In the genomic region with DNA sequence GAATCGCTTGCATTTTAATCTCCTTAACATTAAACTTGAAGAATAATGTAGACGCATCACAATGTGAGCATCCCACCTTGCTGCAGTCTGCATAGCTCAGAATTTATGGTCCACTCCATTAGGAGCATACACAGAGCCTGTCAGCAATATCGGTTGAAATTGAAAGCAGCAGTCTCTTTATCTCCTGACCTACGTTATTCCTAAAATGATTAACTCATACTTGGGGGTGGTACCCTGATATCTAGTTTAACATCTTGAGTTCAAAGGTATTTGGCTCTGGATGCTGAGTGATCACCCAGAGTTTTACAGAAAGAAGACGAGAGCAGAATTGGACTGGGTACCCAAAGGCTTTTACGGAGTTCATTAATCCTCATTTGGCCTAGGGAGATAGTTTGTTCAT, we compare ENCODE assay signal across 19 cellular contexts.
DNase-seq lines count a peak whose midpoint lies in the region; ATAC-seq and TF ChIP-seq lines count a peak whose summit lies in the region.
"Had no signal": no experiment of that assay in that cellular context is flagged by ENCODE, and none has a peak within 500 bp of the region (broad histone marks: within the 10 kb centered on the region; RNA-seq: fewer than 3 reads in every experiment).

No MANE protein-coding gene starts in this region.

- H3K9me2 ChIP-seq in GM23338 (ENCODE audit: insufficient read depth), result no peaks in the 10 kb centered on the region

- WGBS in right lobe of liver (ENCODE audit: insufficient coverage, low coverage, low lambda C conversion rate, missing lambda C conversion rate), result 18% methylated on average over 6 of the region's 6 CpGs

- H3K4me3 ChIP-seq in GM23338 (no peak overlapping the region), OCI-LY3 (ENCODE audit: low read length) (no peak overlapping the region), right lobe of liver (peak overlapping the region in 1 of 3 donors; percentile 6)
- no peak overlapping the region for H3K4me3 ChIP-seq in CD4-positive, alpha-beta memory T cell (ENCODE audit: low read length in 2 of 2)
- H3K4me3 ChIP-seq: GM12878, HAP-1 had no signal

- H2AFZ ChIP-seq in GM23338 (no peak overlapping the region), OCI-LY3 (ENCODE audit: low read depth, low read length) (no peak overlapping the region)

- intact Hi-C loops in right lobe of liver (cut with DNase I), result no loop called here
- intact Hi-C loops in CD4-positive, alpha-beta memory T cell (cut with micrococcal nuclease), result no loop called here

- peaks cover 13% of the 10 kb centered on the region for H3K4me1 Mint-ChIP-seq in GM23338
- peaks cover 0 to 2% (median 0%) of the 10 kb centered on the region in 4 donors for H3K4me1 Mint-ChIP-seq in CD4-positive, alpha-beta memory T cell
- H3K4me1 Mint-ChIP-seq: CD4-positive, CD25-positive, alpha-beta regulatory T cell; CD8-positive, alpha-beta memory T cell had no signal

- no peaks in the 10 kb centered on the region for H3K9me3 Mint-ChIP-seq in GM23338
- peaks cover 0 to 3% (median 0%) of the 10 kb centered on the region in 8 donors for H3K9me3 Mint-ChIP-seq in CD4-positive, alpha-beta memory T cell
- H3K9me3 Mint-ChIP-seq: CD8-positive, alpha-beta memory T cell had no signal

- no peaks in the 10 kb centered on the region for H3K36me3 Mint-ChIP-seq in GM23338 (ENCODE audit: low read depth)
- no peaks in the 10 kb centered on the region for H3K36me3 Mint-ChIP-seq in CD4-positive, alpha-beta memory T cell
- H3K36me3 Mint-ChIP-seq: CD4-positive, CD25-positive, alpha-beta regulatory T cell; CD8-positive, alpha-beta memory T cell had no signal

- H4K20me1 ChIP-seq in GM23338 (replicated peaks; ENCODE audit: insufficient read depth), result no peaks in the 10 kb centered on the region
- no peaks in the 10 kb centered on the region for H4K20me1 ChIP-seq in OCI-LY3 (ENCODE audit: insufficient read depth, low read length)

- CTCF ChIA-PET in CD4-positive, alpha-beta memory T cell (lab: Charles Lee; ENCODE audit: partially characterized antibody), result no interaction called here

- peak; percentile 65 for TF ChIP-seq POLR2A in right lobe of liver (IDR thresholded peaks at IDR 0.05)

- 0 out of 2 replicates have a peak overlapping the region, but pooled peaks have one; percentile 25 for H3K4me2 ChIP-seq in GM23338
- peak overlapping the region; percentile 27 for H3K4me2 ChIP-seq in OCI-LY3 (ENCODE audit: low read length)

- no peak overlapping the region for H3K9ac ChIP-seq in OCI-LY3 (ENCODE audit: low read length)

- no peak overlapping the region for H3K27ac Mint-ChIP-seq in GM23338
- H3K27ac Mint-ChIP-seq in CD4-positive, alpha-beta memory T cell, result no peak overlapping the region
- H3K27ac Mint-ChIP-seq: CD4-positive, CD25-positive, alpha-beta regulatory T cell; CD8-positive, alpha-beta memory T cell; HFFc6 had no signal

- H3F3A ChIP-seq in GM23338 (replicated peaks; ENCODE audit: low read depth), result no peaks in the 10 kb centered on the region

- H3K79me2 ChIP-seq in GM23338 (replicated peaks; ENCODE audit: insufficient read depth), result no peaks in the 10 kb centered on the region
- H3K79me2 ChIP-seq in OCI-LY3 (ENCODE audit: low read length), result no peaks in the 10 kb centered on the region

- DNase-seq in GM23338 (ENCODE audit: low spot score), result no peak
- DNase-seq in left lobe of liver (ENCODE audit: low spot score), result no peak
- peak in 1 of 3 donors; percentile 51 for DNase-seq in right lobe of liver
- DNase-seq in NCI-H226, result no peak
- DNase-seq in CD4-positive, alpha-beta memory T cell, result no peak
- DNase-seq: CD4-positive, CD25-positive, alpha-beta regulatory T cell; CD8-positive, alpha-beta memory T cell; DMS 273 treated with DMSO at 0.1 percent for 48 hours; DMS79; EL; GDM1; GOT3; HFFc6 had no signal

- H3K9me3 ChIP-seq in OCI-LY3 (ENCODE audit: insufficient read depth, low read length) (no peaks in the 10 kb centered on the region), right lobe of liver (no peaks in the 10 kb centered on the region)
- no peaks in the 10 kb centered on the region for H3K9me3 ChIP-seq in CD4-positive, alpha-beta memory T cell (ENCODE audit: control insufficient read depth in 1 of 2, low read length in 2 of 2)
- H3K9me3 ChIP-seq: HAP-1 had no signal

- H3K36me3 ChIP-seq in GM23338 (ENCODE audit: insufficient read depth), result no peaks in the 10 kb centered on the region
- H3K36me3 ChIP-seq in OCI-LY3 (replicated peaks; ENCODE audit: low read depth, low read length), result no peaks in the 10 kb centered on the region
- no peaks in the 10 kb centered on the region for H3K36me3 ChIP-seq in right lobe of liver
- no peaks in the 10 kb centered on the region for H3K36me3 ChIP-seq in CD4-positive, alpha-beta memory T cell (ENCODE audit: insufficient read depth, low read length)
- H3K36me3 ChIP-seq: HAP-1 had no signal

- H3K4me1 ChIP-seq in GM23338 (ENCODE audit: insufficient read depth) (peaks cover 15% of the 10 kb centered on the region), OCI-LY3 (ENCODE audit: low read length) (peaks cover 14% of the 10 kb centered on the region), right lobe of liver (peaks cover 0 to 30% (median 14%) of the 10 kb centered on the region in 4 donors)
- H3K4me1 ChIP-seq in CD4-positive, alpha-beta memory T cell (ENCODE audit: insufficient read depth, low read length), result no peaks in the 10 kb centered on the region
- H3K4me1 ChIP-seq: HAP-1 had no signal

- TF ChIP-seq CTCF in GM23338 (conservative IDR thresholded peaks at IDR 0.05; ENCODE audit: low read depth in 2 of 2) (no peak), OCI-LY3 (IDR thresholded peaks at IDR 0.05; ENCODE audit: low read depth, low read length) (no peak), right lobe of liver (IDR thresholded peaks at IDR 0.05) (no peak)

- no peak overlapping the region for H3K27ac ChIP-seq in GM23338 (ENCODE audit: low read depth)
- H3K27ac ChIP-seq in OCI-LY3 (ENCODE audit: low read length), result no peak overlapping the region
- peak overlapping the region; percentile 45 to 84 (median 80) for H3K27ac ChIP-seq in right lobe of liver
- H3K27ac ChIP-seq in CD4-positive, alpha-beta memory T cell (ENCODE audit: low read depth, low read length), result no peak overlapping the region
- H3K27ac ChIP-seq: C4-2B had no signal

- POLR2A ChIA-PET in CD4-positive, alpha-beta memory T cell (lab: Charles Lee; ENCODE audit: partially characterized antibody), result no interaction called here

- ATAC-seq in GM23338 (no peak), left lobe of liver (peak; percentile 85), right lobe of liver (peak; percentile 86 to 93 (median 88)), GM21390 (IDR thresholded peaks at IDR 0.05; ENCODE audit: unreplicated experiment) (no peak), GM19395 (IDR thresholded peaks at IDR 0.05; ENCODE audit: unreplicated experiment) (no peak)
- ATAC-seq: GM12878 had no signal

- H3K27me3 Mint-ChIP-seq in GM23338 (ENCODE audit: insufficient read depth, low read depth, poor library complexity), result no peaks in the 10 kb centered on the region
- no peaks in the 10 kb centered on the region for H3K27me3 Mint-ChIP-seq in CD4-positive, alpha-beta memory T cell
- H3K27me3 Mint-ChIP-seq: CD4-positive, CD25-positive, alpha-beta regulatory T cell; CD8-positive, alpha-beta memory T cell had no signal

- H3K27me3 ChIP-seq in GM23338 (ENCODE audit: insufficient read depth), result no peaks in the 10 kb centered on the region
- no peaks in the 10 kb centered on the region for H3K27me3 ChIP-seq in OCI-LY3 (ENCODE audit: low read depth, low read length)
- H3K27me3 ChIP-seq in right lobe of liver, result no peaks in the 10 kb centered on the region
- no peaks in the 10 kb centered on the region for H3K27me3 ChIP-seq in CD4-positive, alpha-beta memory T cell (ENCODE audit: insufficient read depth, low read length)

- H3K4me3 Mint-ChIP-seq in GM23338, result no peak overlapping the region
- no peak overlapping the region for H3K4me3 Mint-ChIP-seq in CD4-positive, alpha-beta memory T cell
- H3K4me3 Mint-ChIP-seq: CD4-positive, CD25-positive, alpha-beta regulatory T cell; CD8-positive, alpha-beta memory T cell; HFFc6 had no signal

TF ChIP-seq in GM23338, 12 proteins besides CTCF, POLR2A, EP300 and RAD21:
- TF ChIP-seq EZH2phosphoT487 (IDR thresholded peaks at IDR 0.05; ENCODE audit: unreplicated experiment) (no peak), ZNF331 (CRISPR knock-in tag; IDR thresholded peaks at IDR 0.05; ENCODE audit: low read depth) (no peak), ETS1 (IDR thresholded peaks at IDR 0.05) (no peak)
TF ChIP-seq in GM23338: peak in this region for 0.

Comparison
In these comparisons a context has a peak if more than half of its experiments do, and no peak if none do; other contexts are left out.
1. ATAC-seq: peak in left lobe of liver (single experiment) and right lobe of liver (4 of 4); none in GM23338 (single experiment), GM21390 (single experiment) and GM19395 (single experiment).
2. H3K27ac ChIP-seq: peak in right lobe of liver (3 of 3); none in GM23338 (single experiment), OCI-LY3 (single experiment) and CD4-positive, alpha-beta memory T cell (single experiment).